8 cellular contexts compared by ENCODE assay signal in the genomic region with DNA sequence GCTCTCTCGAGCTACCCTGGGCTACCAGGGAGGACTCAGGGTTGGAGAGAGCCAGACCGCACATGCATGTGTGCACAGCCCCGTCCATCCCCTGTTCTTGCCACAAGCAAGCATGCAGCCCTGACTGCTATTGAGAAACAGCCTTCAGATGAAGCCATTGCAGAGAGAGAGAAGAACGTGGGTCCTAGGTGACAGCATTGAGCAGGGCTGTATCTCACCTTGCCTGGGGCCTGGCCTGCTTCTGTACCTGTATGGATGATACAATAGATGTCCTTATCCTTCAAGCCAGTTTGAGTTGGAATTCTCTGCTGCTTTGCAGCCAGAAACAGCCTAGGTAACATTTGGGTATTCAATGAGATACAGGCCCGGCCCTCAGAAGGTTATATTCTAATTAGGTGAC.
"Had no signal": no experiment of that assay in that cellular context is flagged by ENCODE, and none has a peak within 500 bp of the region (broad histone marks: within the 10 kb centered on the region; RNA-seq: fewer than 3 reads in every experiment).

No MANE protein-coding gene starts in this region.

- H3K9me3 ChIP-seq: HAP-1 had no signal

- H3K4me3 ChIP-seq: GM23248, HAP-1 had no signal

- H3K27ac Mint-ChIP-seq: HFFc6, IgD-negative memory B cell had no signal

- H3K36me3 ChIP-seq: HAP-1 had no signal

- DNase-seq: GM23248, GOT3, H7, HFFc6 had no signal

- H3K27me3 Mint-ChIP-seq: IgD-negative memory B cell had no signal

- H2AFZ ChIP-seq: GM23248 had no signal

- H3K4me3 Mint-ChIP-seq: HFFc6, IgD-negative memory B cell had no signal

- H3K9ac ChIP-seq: GM23248 had no signal

- H3K27ac ChIP-seq: GM23248, HL-60 had no signal

- ATAC-seq: HCT116 had no signal

- H3K4me1 ChIP-seq: HAP-1 had no signal
